In genomic region chr7:88509341-88509740, GRCh38 we compare ENCODE assay signal across 33 cellular contexts.
"Had no signal": no experiment of that assay in that cellular context is flagged by ENCODE, and none has a peak within 500 bp of the region (broad histone marks: within the 10 kb centered on the region; RNA-seq: fewer than 3 reads in every experiment).

No MANE protein-coding gene starts in this region.

- H3K4me1 ChIP-seq: adrenal gland, ascending aorta, body of pancreas, breast epithelium had no signal

- H3K9me3 ChIP-seq: adrenal gland, ascending aorta, body of pancreas had no signal

- FAIRE-seq: astrocyte, bronchial epithelial cell had no signal

- ATAC-seq: activated naive CD4-positive, alpha-beta T cell treated with anti-CD3 and anti-CD28 coated beads, Interleukin-2, amount 50 U/mL, for 72 hours; activated naive CD8-positive, alpha-beta T cell treated with anti-CD3 and anti-CD28 coated beads, Interleukin-2, amount 50 U/mL, for 24 hours; activated T-cell treated with anti-CD3 and anti-CD28 coated beads, Interleukin-2, amount 50 U/mL, for 4 hours; activated T-cell treated with anti-CD3 and anti-CD28 coated beads, Interleukin-2, amount 50 U/mL, for 72 hours; activated T-helper 17 cell treated with anti-CD3 and anti-CD28 coated beads, Interleukin-2, amount 50 U/mL, for 72 hours; body of pancreas had no signal

- H3K36me3 ChIP-seq: adrenal gland, ascending aorta, brain microvascular endothelial cell, breast epithelium, cardiac muscle cell had no signal

- H3K4me3 ChIP-seq: adrenal gland, ascending aorta, body of pancreas, breast epithelium, cardiac muscle cell had no signal

- H3K27me3 ChIP-seq: adrenal gland, ascending aorta, body of pancreas, brain microvascular endothelial cell, breast epithelium, cardiac muscle cell had no signal

- DNase-seq: activated effector memory CD4-positive, alpha-beta T cell treated with anti-CD3 and anti-CD28 coated beads, Interleukin-2, amount 50 U/mL, for 16 hours; activated effector memory CD4-positive, alpha-beta T cell treated with Interleukin-2 at 50 U/mL for 16 hours; activated gamma-delta T cell; activated gamma-delta T cell treated with Interleukin-2 at 50 U/mL for 16 hours; activated naive CD4-positive, alpha-beta T cell; activated naive CD4-positive, alpha-beta T cell treated with anti-CD3 and anti-CD28 coated beads for 36 hours; activated naive CD4-positive, alpha-beta T cell treated with anti-CD3 and anti-CD28 coated beads, Interleukin-2, amount 10 ng/mL, durations not matched to agents 7 days and 5 days; activated naive CD4-positive, alpha-beta T cell treated with anti-CD3 and anti-CD28 coated beads, Interleukin-2, amount 50 U/mL, for 16 hours; activated naive CD4-positive, alpha-beta T cell treated with Interleukin-2 at 50 U/mL for 16 hours; activated naive CD8-positive, alpha-beta T cell treated with anti-CD3 and anti-CD28 coated beads for 36 hours; activated naive CD8-positive, alpha-beta T cell treated with anti-CD3 and anti-CD28 coated beads, Interleukin-2, amount 10 ng/mL, durations not matched to agents 7 days and 5 days; activated naive CD8-positive, alpha-beta T cell treated with anti-CD3 and anti-CD28 coated beads, Interleukin-2, amount 50 U/mL, for 24 hours; activated T-cell treated with anti-CD3 and anti-CD28 coated beads, Interleukin-2, amount 50 U/mL, for 24 hours; activated T-cell treated with anti-CD3 and anti-CD28 coated beads, Interleukin-2, amount 50 U/mL, for 4 hours; activated T-cell treated with anti-CD3 and anti-CD28 coated beads, Interleukin-2, amount 50 U/mL, for 48 hours; activated T-cell treated with anti-CD3 and anti-CD28 coated beads, Interleukin-2, amount 50 U/mL, for 72 hours; adrenal gland; amniotic stem cell; amygdala; anterior cingulate cortex; aorta; body of pancreas; brain microvascular endothelial cell; caudate nucleus; central memory CD4-positive, alpha-beta T cell; cerebellar nuclear complex had no signal

- H3K27ac ChIP-seq: adrenal gland, ascending aorta, body of pancreas, brain microvascular endothelial cell, breast epithelium, cardiac muscle cell had no signal
